In genomic region chr16:78227855-78228254, GRCh38 we compare ENCODE assay signal across 9 cellular contexts.
DNase-seq lines count a peak whose midpoint lies in the region; ATAC-seq and TF ChIP-seq lines count a peak whose summit lies in the region.
"Had no signal": no experiment of that assay in that cellular context is flagged by ENCODE, and none has a peak within 500 bp of the region (broad histone marks: within the 10 kb centered on the region; RNA-seq: fewer than 3 reads in every experiment).

No MANE protein-coding gene starts in this region.

- CTCF ChIA-PET in WTC11 (lab: Charles Lee) = interaction anchor here (0.6 to 1.6 kb wide), 4 partner anchors 21 to 835 kb away, joined by 3 to 6 read pairs (median 4); no protein-coding TSS in a partner anchor

- POLR2A ChIA-PET in WTC11 (lab: Charles Lee) = no interaction called here

- peak; percentile 8 for TF ChIP-seq CTCF in NB4 (IDR thresholded peaks at IDR 0.05; ENCODE audit: low read depth, low read length)
- no peak for TF ChIP-seq CTCF in WTC11 (IDR thresholded peaks at IDR 0.05)
- TF ChIP-seq CTCF in nephron (IDR thresholded peaks at IDR 0.05; ENCODE audit: unreplicated experiment in 3 of 3) = peak; percentile 24 to 41 (median 33)
- peak in 1 of 2 donors; percentile 57 for TF ChIP-seq CTCF in right atrium auricular region (IDR thresholded peaks at IDR 0.05)

- H3K4me3 ChIP-seq in NB4 (ENCODE audit: low read depth, low read length) (no peak overlapping the region), right atrium auricular region (no peak overlapping the region)

- no peaks in the 10 kb centered on the region for H3K27me3 ChIP-seq in right atrium auricular region

- H3K36me3 Mint-ChIP-seq in WTC11 (no peaks in the 10 kb centered on the region), nephron (ENCODE audit: low read depth) (no peaks in the 10 kb centered on the region), T-helper 17 cell (ENCODE audit: low read depth) (peaks cover 3% of the 10 kb centered on the region)
- H3K36me3 Mint-ChIP-seq: activated naive CD4-positive, alpha-beta T cell treated with anti-CD3 and anti-CD28 coated beads, Interleukin-2, amount 50 U/mL, for 24 hours had no signal

- H3K27me3 Mint-ChIP-seq in WTC11 (ENCODE audit: low read depth) (no peaks in the 10 kb centered on the region), nephron (ENCODE audit: low read depth) (peaks cover 4% of the 10 kb centered on the region), T-helper 17 cell (no peaks in the 10 kb centered on the region)
- H3K27me3 Mint-ChIP-seq: activated naive CD4-positive, alpha-beta T cell treated with anti-CD3 and anti-CD28 coated beads, Interleukin-2, amount 50 U/mL, for 24 hours had no signal

- H3K27ac ChIP-seq in right atrium auricular region = no peak overlapping the region

- DNase-seq in G401 (ENCODE audit: low spot score) (peak; percentile 33), NB4 (ENCODE audit: low read depth) (peak; percentile 38), WTC11 (ENCODE audit: low spot score) (no peak), T-helper 17 cell (no peak), SIG-M5 treated with dmso at 0.1 percent for 504 hours (lab: John Stamatoyannopoulos, UW; ENCODE audit: unreplicated experiment) (no peak), right atrium auricular region (ENCODE audit: low spot score) (no peak)

- ATAC-seq in WTC11 (peak; percentile 90), T-helper 17 cell (no peak), GM19452 (IDR thresholded peaks at IDR 0.05; ENCODE audit: unreplicated experiment) (no peak)

- TF ChIP-seq POLR2A in NB4 (IDR thresholded peaks at IDR 0.05; ENCODE audit: extremely low read depth, insufficient read length) = no peak

- peaks cover 7% of the 10 kb centered on the region for H3K4me1 Mint-ChIP-seq in WTC11
- no peaks in the 10 kb centered on the region for H3K4me1 Mint-ChIP-seq in nephron
- H3K4me1 Mint-ChIP-seq in T-helper 17 cell = peaks cover 6% of the 10 kb centered on the region
- H3K4me1 Mint-ChIP-seq: activated naive CD4-positive, alpha-beta T cell treated with anti-CD3 and anti-CD28 coated beads, Interleukin-2, amount 50 U/mL, for 24 hours had no signal

- in situ Hi-C loops in G401 (cut with HindIII; ENCODE audit: low sequenced_read_pairs) = no loop called here

- H3K4me3 Mint-ChIP-seq in WTC11 (no peak overlapping the region), nephron (no peak overlapping the region), T-helper 17 cell (no peak overlapping the region)
- H3K4me3 Mint-ChIP-seq: activated naive CD4-positive, alpha-beta T cell treated with anti-CD3 and anti-CD28 coated beads, Interleukin-2, amount 50 U/mL, for 24 hours had no signal

- H3K9me3 ChIP-seq in T-helper 17 cell (ENCODE audit: control insufficient read depth, low read length, poor library complexity, severe bottlenecking) (no peaks in the 10 kb centered on the region), right atrium auricular region (no peaks in the 10 kb centered on the region)

- no peaks in the 10 kb centered on the region for H3K4me1 ChIP-seq in right atrium auricular region

- H3K9me3 Mint-ChIP-seq in WTC11 (peaks cover 6% of the 10 kb centered on the region), nephron (no peaks in the 10 kb centered on the region)
- H3K9me3 Mint-ChIP-seq: activated naive CD4-positive, alpha-beta T cell treated with anti-CD3 and anti-CD28 coated beads, Interleukin-2, amount 50 U/mL, for 24 hours had no signal

- H3K27ac Mint-ChIP-seq in WTC11 (no peak overlapping the region), nephron (no peak overlapping the region), T-helper 17 cell (no peak overlapping the region)
- H3K27ac Mint-ChIP-seq: activated naive CD4-positive, alpha-beta T cell treated with anti-CD3 and anti-CD28 coated beads, Interleukin-2, amount 50 U/mL, for 24 hours had no signal

- H3K36me3 ChIP-seq in right atrium auricular region = no peaks in the 10 kb centered on the region

TF ChIP-seq in WTC11, 78 proteins besides CTCF, POLR2A, EP300 and RAD21:
- TF ChIP-seq SOX15 (CRISPR knock-in tag; IDR thresholded peaks at IDR 0.05) (no peak), SMAD4 (CRISPR knock-in tag; IDR thresholded peaks at IDR 0.05) (no peak), E2F4 (CRISPR knock-in tag; IDR thresholded peaks at IDR 0.05; ENCODE audit: borderline replicate concordance, low read depth) (no peak)
TF ChIP-seq in WTC11: peak in this region for 0.

Comparison
In these comparisons a context has a peak if more than half of its experiments do, and no peak if none do; other contexts are left out.
1. DNase-seq: peak in G401 (single experiment) and NB4 (single experiment); none in WTC11 (single experiment), T-helper 17 cell (0 of 3), SIG-M5 treated with dmso at 0.1 percent for 504 hours (single experiment) and right atrium auricular region (single experiment).